Comparison of ENCODE assay signal across 1 cellular context in the genomic region with DNA sequence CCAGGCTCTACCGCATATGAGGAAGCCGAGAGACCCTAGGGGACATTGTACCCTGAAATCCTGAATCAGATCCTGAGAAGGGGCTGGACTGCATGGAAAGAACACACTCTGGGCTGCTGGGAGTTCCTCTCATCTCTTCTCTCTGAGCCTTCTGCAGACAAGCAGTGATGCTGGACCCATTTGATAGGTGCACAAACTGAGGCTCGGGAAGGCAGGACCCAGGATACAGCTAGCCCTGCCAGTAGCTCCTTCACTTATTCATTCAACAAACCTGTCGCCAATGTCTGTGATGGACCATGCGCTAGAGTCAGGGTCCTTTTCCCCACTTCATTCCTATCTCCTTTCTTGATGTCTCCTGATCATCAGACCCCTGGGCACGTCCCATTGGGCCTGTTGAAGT.
TF ChIP-seq lines count a peak whose summit lies in the region.

No MANE protein-coding gene starts in this region.

TF ChIP-seq in SK-N-SH, 30 proteins besides CTCF, POLR2A, EP300 and RAD21 (continued from another document):
- TF ChIP-seq, protein P1, sequence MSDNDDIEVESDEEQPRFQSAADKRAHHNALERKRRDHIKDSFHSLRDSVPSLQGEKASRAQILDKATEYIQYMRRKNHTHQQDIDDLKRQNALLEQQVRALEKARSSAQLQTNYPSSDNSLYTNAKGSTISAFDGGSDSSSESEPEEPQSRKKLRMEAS (IDR thresholded peaks at IDR 0.05; ENCODE audit: low read depth) = no peak
- TF ChIP-seq GABPA (IDR thresholded peaks at IDR 0.05; ENCODE audit: low read depth) (no peak), FOXM1 (IDR thresholded peaks at IDR 0.05; ENCODE audit: low read depth) (no peak), NFIC (IDR thresholded peaks at IDR 0.05; ENCODE audit: borderline replicate concordance) (no peak), TAF1 (IDR thresholded peaks at IDR 0.05; ENCODE audit: borderline replicate concordance, low read depth, low read length) (no peak), YY1 (IDR thresholded peaks at IDR 0.05; ENCODE audit: low read depth) (no peak), CHD2 (IDR thresholded peaks at IDR 0.05; ENCODE audit: low read length, partially characterized antibody) (no peak), FOSL2 (IDR thresholded peaks at IDR 0.05; ENCODE audit: borderline replicate concordance, low read depth) (no peak)
- TF ChIP-seq, protein P2, sequence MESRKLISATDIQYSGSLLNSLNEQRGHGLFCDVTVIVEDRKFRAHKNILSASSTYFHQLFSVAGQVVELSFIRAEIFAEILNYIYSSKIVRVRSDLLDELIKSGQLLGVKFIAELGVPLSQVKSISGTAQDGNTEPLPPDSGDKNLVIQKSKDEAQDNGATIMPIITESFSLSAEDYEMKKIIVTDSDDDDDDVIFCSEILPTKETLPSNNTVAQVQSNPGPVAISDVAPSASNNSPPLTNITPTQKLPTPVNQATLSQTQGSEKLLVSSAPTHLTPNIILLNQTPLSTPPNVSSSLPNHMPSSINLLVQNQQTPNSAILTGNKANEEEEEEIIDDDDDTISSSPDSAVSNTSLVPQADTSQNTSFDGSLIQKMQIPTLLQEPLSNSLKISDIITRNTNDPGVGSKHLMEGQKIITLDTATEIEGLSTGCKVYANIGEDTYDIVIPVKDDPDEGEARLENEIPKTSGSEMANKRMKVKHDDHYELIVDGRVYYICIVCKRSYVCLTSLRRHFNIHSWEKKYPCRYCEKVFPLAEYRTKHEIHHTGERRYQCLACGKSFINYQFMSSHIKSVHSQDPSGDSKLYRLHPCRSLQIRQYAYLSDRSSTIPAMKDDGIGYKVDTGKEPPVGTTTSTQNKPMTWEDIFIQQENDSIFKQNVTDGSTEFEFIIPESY (IDR thresholded peaks at IDR 0.05; ENCODE audit: borderline replicate concordance, low read depth) = no peak
